Comparison of ENCODE assay signal across 15 cellular contexts in genomic region chr11:27514558-27514957, GRCh38. TPM values are rescaled to one million over a fixed set of nuclear protein-coding genes. Genes with fewer than 3 reads are reported as not detected.
DNase-seq lines count a peak whose midpoint lies in the region; ATAC-seq lines count a peak whose summit lies in the region.
"Had no signal": no experiment of that assay in that cellular context is flagged by ENCODE, and none has a peak within 500 bp of the region (broad histone marks: within the 10 kb centered on the region; RNA-seq: fewer than 3 reads in every experiment).

No MANE protein-coding gene starts in this region.

- peak; percentile 67 for DNase-seq in Daoy (ENCODE audit: low read depth)
- DNase-seq in LHCN-M2 (ENCODE audit: low read depth) = peak; percentile 82
- DNase-seq in cerebellum (ENCODE audit: low spot score) = peak; percentile 53
- peak; percentile 14 for DNase-seq in occipital lobe (lab: John Stamatoyannopoulos, UW)
- DNase-seq in HPDE6-E6E7 (ENCODE audit: extremely low spot score) = no peak
- DNase-seq: activated naive CD8-positive, alpha-beta T cell treated with anti-CD3 and anti-CD28 coated beads, Interleukin-2, amount 50 U/mL, for 24 hours; activated T-cell treated with anti-CD3 and anti-CD28 coated beads, Interleukin-2, amount 50 U/mL, for 24 hours; dermis blood vessel endothelial cell; NCI-H187 treated with DMSO at 0.1 percent for 48 hours; NCI-H526 treated with DMSO at 0.1 percent for 48 hours; trophoblast cell had no signal

- ATAC-seq in GM21367 (IDR thresholded peaks at IDR 0.05; ENCODE audit: unreplicated experiment) (no peak), GM21390 (IDR thresholded peaks at IDR 0.05; ENCODE audit: unreplicated experiment) (no peak), GM19328 (IDR thresholded peaks at IDR 0.05; ENCODE audit: unreplicated experiment) (no peak)
- ATAC-seq: activated naive CD8-positive, alpha-beta T cell treated with anti-CD3 and anti-CD28 coated beads, Interleukin-2, amount 50 U/mL, for 24 hours had no signal

RNA-seq across cellular contexts. Expression of gene LIN7C, which starts 8.0 kb away (rescaled TPM):
- total RNA-seq in Daoy (2014; rRNA removed; shearing (Covaris generic)) = 44.2 and 45.3 TPM in 2 replicates
- 44.0 and 44.8 TPM in 2 replicates for total RNA-seq in LHCN-M2 (2014; rRNA removed)
- 4.8 TPM for polyA plus RNA-seq in LHCN-M2 (2012)
- total RNA-seq in cerebellum = 151 TPM
- 283 TPM for total RNA-seq in occipital lobe

RNA-seq across cellular contexts. Expression of gene LGR4, which starts 42.0 kb away (rescaled TPM):
- total RNA-seq in Daoy (2014; rRNA removed; shearing (Covaris generic)) = 54.8 and 59.3 TPM in 2 replicates
- total RNA-seq in LHCN-M2 (2014; rRNA removed) (3.9 and 4.9 TPM in 2 replicates), cerebellum (82.8 TPM), occipital lobe (19.0 TPM)
- 2.7 TPM for polyA plus RNA-seq in LHCN-M2 (2012)
- total RNA-seq: T-helper 1 cell treated with Interleukin-12 subunit alpha and Interleukin-12 subunit beta and Interleukin-4 antibody, amounts not matched to agents 30 ng/mL and 1 ng/mL, for 36 hours had no signal
